In the genomic region with DNA sequence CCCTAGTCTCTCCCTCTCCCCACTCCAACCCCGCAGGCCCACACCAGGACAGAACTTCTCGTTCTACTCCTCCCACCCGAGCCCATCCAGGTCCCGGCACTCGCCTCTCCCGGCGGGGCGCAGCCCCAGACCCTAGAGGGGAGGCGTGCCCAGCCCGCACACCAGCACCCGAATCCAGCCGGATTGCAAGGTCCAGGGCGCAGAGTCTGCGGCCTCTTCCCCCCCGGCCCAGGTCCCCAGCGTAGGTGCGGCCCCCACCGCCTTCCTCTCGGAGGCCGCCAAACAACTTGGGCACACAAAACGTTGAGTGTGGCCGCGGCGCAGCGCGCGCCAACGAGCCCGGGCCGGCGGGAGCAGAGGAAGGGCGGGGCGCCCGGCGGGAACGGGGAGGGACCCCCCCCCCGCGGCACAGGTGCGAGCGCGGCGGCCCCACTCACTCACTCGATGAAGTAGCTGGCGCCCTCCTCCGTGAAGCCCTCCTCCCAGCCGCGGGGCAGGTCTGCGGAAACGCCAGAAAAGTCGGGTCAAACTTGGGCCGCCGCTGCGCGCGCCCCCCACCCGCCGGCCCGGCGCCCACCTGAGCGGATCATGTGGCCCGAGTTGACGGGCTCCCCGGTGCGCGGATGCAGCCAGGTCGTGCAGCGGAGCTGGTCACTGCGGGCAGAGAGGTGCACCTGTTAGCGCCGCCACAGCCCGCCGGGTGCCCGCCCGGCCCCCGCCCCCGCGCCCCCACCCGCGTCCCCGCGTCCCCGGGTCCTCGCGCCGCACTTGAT, we compare ENCODE assay signal across 9 cellular contexts. TPM values are rescaled to one million over a fixed set of nuclear protein-coding genes. Genes with fewer than 3 reads are reported as not detected.
DNase-seq lines count a peak whose midpoint lies in the region; ATAC-seq and TF ChIP-seq lines count a peak whose summit lies in the region.
"Had no signal": no experiment of that assay in that cellular context is flagged by ENCODE, and none has a peak within 500 bp of the region (broad histone marks: within the 10 kb centered on the region; RNA-seq: fewer than 3 reads in every experiment).

No MANE protein-coding gene starts in this region.

- H3K4me3 ChIP-seq in epithelial cell of proximal tubule (ENCODE audit: low read depth, low read length), result peak overlapping the region; percentile 70
- peak overlapping the region; percentile 89 for H3K4me3 ChIP-seq in neural cell (ENCODE audit: low read length)

- ATAC-seq in HG02588 (IDR thresholded peaks at IDR 0.05; ENCODE audit: unreplicated experiment), result no peak

- no peaks in the 10 kb centered on the region for H3K36me3 ChIP-seq in neural cell (ENCODE audit: insufficient read depth, low read length)

- no peak for TF ChIP-seq EP300 in neural cell (conservative IDR thresholded peaks at IDR 0.05; ENCODE audit: poor library complexity, severe bottlenecking)

- no peak overlapping the region for H2AFZ ChIP-seq in neural cell (ENCODE audit: low read depth, low read length)

- intact Hi-C loops in activated T-helper 1 cell treated with anti-CD3 and anti-CD28 coated beads, Interleukin-12 subunit alpha, Interleukin-12 subunit beta, Interleukin-2, Interleukin-4 antibody, amounts not matched to agents 30 ng/mL and 10 ng/mL and 1 ng/mL, durations not matched to agents 14 hours and 24 hours and 36 hours (cut with micrococcal nuclease), result loop anchor here (2.0 to 10.0 kb wide), 2 partner anchors 27 to 51 kb away; no protein-coding TSS in a partner anchor

- H3K9me3 ChIP-seq in neural cell (ENCODE audit: low read length), result no peaks in the 10 kb centered on the region

- no peaks in the 10 kb centered on the region for H3K79me2 ChIP-seq in neural cell (replicated peaks; ENCODE audit: insufficient read depth, low read length)

- H3K9me2 ChIP-seq in neural cell (ENCODE audit: insufficient read depth, low read length), result no peaks in the 10 kb centered on the region

- TF ChIP-seq RAD21 in neural cell (conservative IDR thresholded peaks at IDR 0.05), result peak; percentile 24

- H3K9me3 Mint-ChIP-seq in activated T-helper 1 cell treated with anti-CD3 and anti-CD28 coated beads, Interleukin-12 subunit alpha, Interleukin-12 subunit beta, Interleukin-2, Interleukin-4 antibody, amounts not matched to agents 30 ng/mL and 10 ng/mL and 1 ng/mL, durations not matched to agents 14 hours and 24 hours and 36 hours, result no peaks in the 10 kb centered on the region

- peak overlapping the region; percentile 65 for H3K9ac ChIP-seq in neural cell (ENCODE audit: low read length)

- H3K4me2 ChIP-seq in neural cell (ENCODE audit: low read length), result peak overlapping the region; percentile 48

- H3F3A ChIP-seq in neural cell (ENCODE audit: insufficient read depth, low read length, poor library complexity, severe bottlenecking), result no peaks in the 10 kb centered on the region

- no peaks in the 10 kb centered on the region for H3K36me3 Mint-ChIP-seq in activated T-helper 1 cell treated with anti-CD3 and anti-CD28 coated beads, Interleukin-12 subunit alpha, Interleukin-12 subunit beta, Interleukin-2, Interleukin-4 antibody, amounts not matched to agents 30 ng/mL and 10 ng/mL and 1 ng/mL, durations not matched to agents 14 hours and 24 hours and 36 hours (ENCODE audit: low read depth)

- H3K27ac ChIP-seq in neural cell (ENCODE audit: low read length), result no peak overlapping the region

- no peak overlapping the region for H3K27ac Mint-ChIP-seq in activated T-helper 1 cell treated with anti-CD3 and anti-CD28 coated beads, Interleukin-12 subunit alpha, Interleukin-12 subunit beta, Interleukin-2, Interleukin-4 antibody, amounts not matched to agents 30 ng/mL and 10 ng/mL and 1 ng/mL, durations not matched to agents 14 hours and 24 hours and 36 hours
- H3K27ac Mint-ChIP-seq: activated naive CD8-positive, alpha-beta T cell had no signal

- H4K20me1 ChIP-seq in neural cell (ENCODE audit: insufficient read depth), result no peaks in the 10 kb centered on the region

- H3K27me3 ChIP-seq in neural cell (ENCODE audit: insufficient read depth, low read depth, low read length), result no peaks in the 10 kb centered on the region

- TF ChIP-seq CTCF in epithelial cell of proximal tubule (conservative IDR thresholded peaks at IDR 0.05; ENCODE audit: low read depth, low read length) (no peak), neural cell (IDR thresholded peaks at IDR 0.05; ENCODE audit: poor library complexity, severe bottlenecking) (no peak)

- H3K27me3 Mint-ChIP-seq in activated T-helper 1 cell treated with anti-CD3 and anti-CD28 coated beads, Interleukin-12 subunit alpha, Interleukin-12 subunit beta, Interleukin-2, Interleukin-4 antibody, amounts not matched to agents 30 ng/mL and 10 ng/mL and 1 ng/mL, durations not matched to agents 14 hours and 24 hours and 36 hours (ENCODE audit: insufficient read depth), result peaks cover 32% of the 10 kb centered on the region

- DNase-seq in activated T-helper 1 cell treated with anti-CD3 and anti-CD28 coated beads, Interleukin-2, amount 50 U/mL, for 16 hours (ENCODE audit: low read depth in 1 of 2, low spot score in 1 of 2), result peak; percentile 8 to 21
- no peak for DNase-seq in activated T-helper 1 cell treated with anti-CD3 and anti-CD28 coated beads, Interleukin-12 subunit alpha, Interleukin-12 subunit beta, Interleukin-2, Interleukin-4 antibody, amounts not matched to agents 30 ng/mL and 10 ng/mL and 1 ng/mL, durations not matched to agents 14 hours and 24 hours and 36 hours (ENCODE audit: low spot score)
- DNase-seq in activated CD4-positive, alpha-beta T cell treated with anti-CD3 and anti-CD28 coated beads for 48 hours, result peak; percentile 31
- DNase-seq in epithelial cell of proximal tubule (ENCODE audit: low read depth) (no peak), middle frontal gyrus (ENCODE audit: extremely low spot score, low spot score) (no peak)
- no peak for DNase-seq in activated CD4-positive, CD25-positive, alpha-beta regulatory T cell treated with anti-CD3 and anti-CD28 coated beads, Interleukin-2, amount 50 U/mL, for 72 hours

- H3K4me3 Mint-ChIP-seq in activated T-helper 1 cell treated with anti-CD3 and anti-CD28 coated beads, Interleukin-12 subunit alpha, Interleukin-12 subunit beta, Interleukin-2, Interleukin-4 antibody, amounts not matched to agents 30 ng/mL and 10 ng/mL and 1 ng/mL, durations not matched to agents 14 hours and 24 hours and 36 hours, result no peak overlapping the region

- H3K4me1 Mint-ChIP-seq in activated T-helper 1 cell treated with anti-CD3 and anti-CD28 coated beads, Interleukin-12 subunit alpha, Interleukin-12 subunit beta, Interleukin-2, Interleukin-4 antibody, amounts not matched to agents 30 ng/mL and 10 ng/mL and 1 ng/mL, durations not matched to agents 14 hours and 24 hours and 36 hours (ENCODE audit: low read depth), result peaks cover 4% of the 10 kb centered on the region

TF ChIP-seq in neural cell, 6 proteins besides CTCF, POLR2A, EP300 and RAD21:
- no peak for TF ChIP-seq EZH2 (IDR thresholded peaks at IDR 0.05; ENCODE audit: borderline replicate concordance, insufficient read depth, low read length, poor library complexity, severe bottlenecking)
- TF ChIP-seq MXI1 (conservative IDR thresholded peaks at IDR 0.05; ENCODE audit: poor library complexity, severe bottlenecking), result peak; percentile 20
- TF ChIP-seq POLR2AphosphoS5 (IDR thresholded peaks at IDR 0.05), result no peak
- no peak for TF ChIP-seq TAF1 (IDR thresholded peaks at IDR 0.05; ENCODE audit: low read depth)
- peak; percentile 20 for TF ChIP-seq SMC3 (conservative IDR thresholded peaks at IDR 0.05; ENCODE audit: poor library complexity)
- TF ChIP-seq, protein P1, sequence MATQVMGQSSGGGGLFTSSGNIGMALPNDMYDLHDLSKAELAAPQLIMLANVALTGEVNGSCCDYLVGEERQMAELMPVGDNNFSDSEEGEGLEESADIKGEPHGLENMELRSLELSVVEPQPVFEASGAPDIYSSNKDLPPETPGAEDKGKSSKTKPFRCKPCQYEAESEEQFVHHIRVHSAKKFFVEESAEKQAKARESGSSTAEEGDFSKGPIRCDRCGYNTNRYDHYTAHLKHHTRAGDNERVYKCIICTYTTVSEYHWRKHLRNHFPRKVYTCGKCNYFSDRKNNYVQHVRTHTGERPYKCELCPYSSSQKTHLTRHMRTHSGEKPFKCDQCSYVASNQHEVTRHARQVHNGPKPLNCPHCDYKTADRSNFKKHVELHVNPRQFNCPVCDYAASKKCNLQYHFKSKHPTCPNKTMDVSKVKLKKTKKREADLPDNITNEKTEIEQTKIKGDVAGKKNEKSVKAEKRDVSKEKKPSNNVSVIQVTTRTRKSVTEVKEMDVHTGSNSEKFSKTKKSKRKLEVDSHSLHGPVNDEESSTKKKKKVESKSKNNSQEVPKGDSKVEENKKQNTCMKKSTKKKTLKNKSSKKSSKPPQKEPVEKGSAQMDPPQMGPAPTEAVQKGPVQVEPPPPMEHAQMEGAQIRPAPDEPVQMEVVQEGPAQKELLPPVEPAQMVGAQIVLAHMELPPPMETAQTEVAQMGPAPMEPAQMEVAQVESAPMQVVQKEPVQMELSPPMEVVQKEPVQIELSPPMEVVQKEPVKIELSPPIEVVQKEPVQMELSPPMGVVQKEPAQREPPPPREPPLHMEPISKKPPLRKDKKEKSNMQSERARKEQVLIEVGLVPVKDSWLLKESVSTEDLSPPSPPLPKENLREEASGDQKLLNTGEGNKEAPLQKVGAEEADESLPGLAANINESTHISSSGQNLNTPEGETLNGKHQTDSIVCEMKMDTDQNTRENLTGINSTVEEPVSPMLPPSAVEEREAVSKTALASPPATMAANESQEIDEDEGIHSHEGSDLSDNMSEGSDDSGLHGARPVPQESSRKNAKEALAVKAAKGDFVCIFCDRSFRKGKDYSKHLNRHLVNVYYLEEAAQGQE (IDR thresholded peaks at IDR 0.05; ENCODE audit: borderline replicate concordance), result no peak

RNA-seq across cellular contexts. Expression of a gene that starts 0.5 kb away (rescaled TPM):
- 8.3 and 10.3 TPM in 2 replicates for total RNA-seq in activated T-helper 1 cell treated with anti-CD3 and anti-CD28 coated beads, Interleukin-12 subunit alpha, Interleukin-12 subunit beta, Interleukin-2, Interleukin-4 antibody, amounts not matched to agents 30 ng/mL and 10 ng/mL and 1 ng/mL, durations not matched to agents 14 hours and 24 hours and 36 hours
- total RNA-seq in epithelial cell of proximal tubule, result 21.3 and 37.5 TPM in 2 replicates
- polyA plus RNA-seq in neural cell, result 45.7 and 60.7 TPM in 2 replicates
- polyA minus RNA-seq in neural cell, result 54.3 and 65.3 TPM in 2 replicates

Comparison
In these comparisons a context has a peak if more than half of its experiments do, and no peak if none do; other contexts are left out.
1. DNase-seq: peak in activated T-helper 1 cell treated with anti-CD3 and anti-CD28 coated beads, Interleukin-2, amount 50 U/mL, for 16 hours (2 of 2) and activated CD4-positive, alpha-beta T cell treated with anti-CD3 and anti-CD28 coated beads for 48 hours (single experiment); none in activated T-helper 1 cell treated with anti-CD3 and anti-CD28 coated beads, Interleukin-12 subunit alpha, Interleukin-12 subunit beta, Interleukin-2, Interleukin-4 antibody, amounts not matched to agents 30 ng/mL and 10 ng/mL and 1 ng/mL, durations not matched to agents 14 hours and 24 hours and 36 hours (single experiment), epithelial cell of proximal tubule (single experiment), middle frontal gyrus (single experiment) and activated CD4-positive, CD25-positive, alpha-beta regulatory T cell treated with anti-CD3 and anti-CD28 coated beads, Interleukin-2, amount 50 U/mL, for 72 hours (single experiment).